ENCODE assay signal across 15 cellular contexts in the genomic region with DNA sequence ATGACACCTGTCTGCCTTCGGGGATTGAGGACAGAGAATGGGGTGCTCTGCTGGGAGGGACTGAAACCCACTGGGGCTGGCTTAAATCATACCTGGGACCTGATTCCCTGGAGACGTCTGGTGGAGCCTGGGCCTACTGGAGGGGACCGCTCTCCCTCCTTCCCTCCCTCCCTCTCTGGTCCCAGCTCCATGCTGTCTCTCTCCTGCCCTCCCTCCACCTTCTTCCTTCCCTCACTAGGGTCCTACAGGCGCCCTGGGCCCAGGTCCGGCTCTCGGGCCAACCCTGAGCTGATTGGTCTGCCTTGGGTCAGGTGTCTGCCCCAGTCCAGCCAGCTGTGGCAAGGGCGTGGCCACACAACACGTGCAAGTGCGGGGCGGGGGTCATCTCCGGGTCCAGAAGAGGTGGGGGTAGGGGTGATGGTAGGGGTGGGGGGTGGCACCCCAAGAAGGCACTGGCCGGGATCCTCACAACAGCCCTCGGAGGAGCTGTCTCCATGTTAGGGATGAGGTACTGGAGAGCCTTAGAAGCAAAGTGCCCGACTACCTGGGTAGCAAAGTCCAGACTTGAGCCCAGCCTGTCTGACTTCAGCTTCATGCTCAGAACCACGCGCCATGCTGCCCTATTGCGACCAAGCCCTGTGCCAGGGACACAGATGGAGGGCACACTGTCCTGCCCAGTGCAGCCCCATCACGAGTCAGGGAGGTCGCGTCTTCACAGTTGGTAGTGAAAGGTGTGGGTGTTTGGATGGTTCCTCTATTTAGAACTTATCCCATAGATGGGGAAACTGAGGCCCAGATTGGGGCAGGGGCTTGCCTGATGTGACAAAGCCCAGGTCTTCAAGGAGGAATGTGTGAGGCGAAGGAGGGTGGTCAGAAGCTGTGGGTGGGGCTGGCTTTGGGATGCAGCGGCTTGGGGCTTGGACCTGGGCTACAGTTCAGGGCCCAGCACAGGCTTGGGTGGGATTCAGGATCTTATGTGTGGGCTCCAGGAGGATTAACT.
"Had no signal": no experiment of that assay in that cellular context is flagged by ENCODE, and none has a peak within 500 bp of the region (broad histone marks: within the 10 kb centered on the region; RNA-seq: fewer than 3 reads in every experiment).

No MANE protein-coding gene starts in this region.

- H3K4me3 Mint-ChIP-seq: activated naive CD4-positive, alpha-beta T cell treated with anti-CD3 and anti-CD28 coated beads for 36 hours; activated T-helper 1 cell treated with anti-CD3 and anti-CD28 coated beads, Interleukin-12 subunit alpha, Interleukin-12 subunit beta, Interleukin-2, Interleukin-4 antibody, amounts not matched to agents 30 ng/mL and 10 ng/mL and 1 ng/mL, durations not matched to agents 14 hours and 24 hours and 36 hours; naive B cell; stimulated activated memory B cell treated with anti-CD40 and anti-IgM and Interleukin-4, amounts not matched to agents 10 μg/mL and 1 μg/mL and 100 μg/mL, for 72 hours had no signal

- H3K4me1 Mint-ChIP-seq: naive B cell; stimulated activated memory B cell treated with anti-CD40 and anti-IgM and Interleukin-4, amounts not matched to agents 10 μg/mL and 1 μg/mL and 100 μg/mL, for 72 hours had no signal

- H3K4me1 ChIP-seq: colonic mucosa, gastroesophageal sphincter, suprapubic skin had no signal

- H3K4me3 ChIP-seq: colonic mucosa, gastroesophageal sphincter, suprapubic skin had no signal

- H3K36me3 Mint-ChIP-seq: naive B cell; stimulated activated memory B cell treated with anti-CD40 and anti-IgM and Interleukin-4, amounts not matched to agents 10 μg/mL and 1 μg/mL and 100 μg/mL, for 72 hours had no signal

- H3K36me3 ChIP-seq: colonic mucosa, gastroesophageal sphincter, suprapubic skin had no signal

- H3K27ac ChIP-seq: colonic mucosa, gastroesophageal sphincter, suprapubic skin had no signal

- H3K27ac Mint-ChIP-seq: activated naive CD4-positive, alpha-beta T cell treated with anti-CD3 and anti-CD28 coated beads for 36 hours; activated T-helper 1 cell treated with anti-CD3 and anti-CD28 coated beads, Interleukin-12 subunit alpha, Interleukin-12 subunit beta, Interleukin-2, Interleukin-4 antibody, amounts not matched to agents 30 ng/mL and 10 ng/mL and 1 ng/mL, durations not matched to agents 14 hours and 24 hours and 36 hours; stimulated activated memory B cell treated with anti-CD40 and anti-IgM and Interleukin-4, amounts not matched to agents 10 μg/mL and 1 μg/mL and 100 μg/mL, for 72 hours had no signal

- DNase-seq: activated CD4-positive, alpha-beta T cell treated with anti-CD3 and anti-CD28 coated beads, Interleukin-2, amount 50 U/mL, for 4 hours; activated CD4-positive, CD25-positive, alpha-beta regulatory T cell; activated naive CD4-positive, alpha-beta T cell treated with anti-CD3 and anti-CD28 coated beads for 36 hours; colonic mucosa; effector CD8-positive, alpha-beta T cell; naive B cell; right cardiac atrium; small intestine; T-helper 2 cell had no signal

- H3K9me3 ChIP-seq: colonic mucosa, gastroesophageal sphincter, suprapubic skin had no signal

- H3K9me3 Mint-ChIP-seq: activated naive CD4-positive, alpha-beta T cell treated with anti-CD3 and anti-CD28 coated beads for 36 hours; activated T-helper 1 cell treated with anti-CD3 and anti-CD28 coated beads, Interleukin-12 subunit alpha, Interleukin-12 subunit beta, Interleukin-2, Interleukin-4 antibody, amounts not matched to agents 30 ng/mL and 10 ng/mL and 1 ng/mL, durations not matched to agents 14 hours and 24 hours and 36 hours; naive B cell; stimulated activated memory B cell treated with anti-CD40 and anti-IgM and Interleukin-4, amounts not matched to agents 10 μg/mL and 1 μg/mL and 100 μg/mL, for 72 hours had no signal

- FAIRE-seq: astrocyte, small intestine, TTC549 had no signal

- H3K27me3 ChIP-seq: colonic mucosa had no signal
